13 cellular contexts compared by ENCODE assay signal in the genomic region with DNA sequence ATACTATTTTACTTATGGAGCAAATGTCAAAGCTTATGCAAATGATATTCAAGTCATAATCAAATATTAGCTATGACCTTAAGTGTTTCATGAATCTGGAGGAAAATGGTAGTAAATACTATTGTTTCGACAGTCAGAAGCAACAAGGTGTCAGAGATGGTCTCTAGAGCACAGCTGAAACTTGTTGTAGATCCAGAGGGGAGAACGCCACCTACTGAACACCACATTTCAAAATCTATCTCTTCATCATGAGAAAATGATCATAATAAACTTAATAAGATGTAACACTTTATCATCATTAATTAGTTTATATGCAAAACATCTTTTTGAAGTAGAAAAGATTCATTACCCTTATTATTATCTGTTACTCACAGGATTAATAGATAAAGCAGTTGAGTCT.
DNase-seq lines count a peak whose midpoint lies in the region; ATAC-seq and TF ChIP-seq lines count a peak whose summit lies in the region.
"Had no signal": no experiment of that assay in that cellular context is flagged by ENCODE, and none has a peak within 500 bp of the region (broad histone marks: within the 10 kb centered on the region; RNA-seq: fewer than 3 reads in every experiment).

No MANE protein-coding gene starts in this region.

- peak; percentile 28 for TF ChIP-seq CTCF in cardiac muscle cell (IDR thresholded peaks at IDR 0.05; ENCODE audit: low read depth, low read length)
- no peak for TF ChIP-seq CTCF in GM20000 (IDR thresholded peaks at IDR 0.05; ENCODE audit: extremely low read depth, missing control alignments)
- TF ChIP-seq CTCF in VCaP (conservative IDR thresholded peaks at IDR 0.05), result peak; percentile 21; the same call in 1 of the 2 replicates
- TF ChIP-seq CTCF in coronary artery (IDR thresholded peaks at IDR 0.05), result no peak

- ATAC-seq in left cardiac atrium (no peak), GM18909 (IDR thresholded peaks at IDR 0.05; ENCODE audit: poor library complexity, unreplicated experiment) (no peak)
- ATAC-seq: Right ventricle myocardium inferior; stimulated activated memory B cell treated with anti-CD40 and anti-IgM and Interleukin-4, amounts not matched to agents 10 μg/mL and 1 μg/mL and 100 μg/mL, for 72 hours had no signal

- no peak overlapping the region for H3K27ac ChIP-seq in cardiac muscle cell
- no peak overlapping the region for H3K27ac ChIP-seq in VCaP
- H3K27ac ChIP-seq in coronary artery, result no peak overlapping the region
- H3K27ac ChIP-seq: hepatocyte, ovary had no signal

- no peaks in the 10 kb centered on the region for H3K27me3 ChIP-seq in cardiac muscle cell
- H3K27me3 ChIP-seq: hepatocyte, ovary had no signal

- DNase-seq in cardiac muscle cell (ENCODE audit: low read depth in 1 of 2, low spot score in 1 of 2) (peak in 1 of 2 donors; percentile 43), left cardiac atrium (no peak), GM20000 (ENCODE audit: low spot score) (peak; percentile 10), iPS-NIHi11 (ENCODE audit: low spot score) (peak; percentile 25), coronary artery (ENCODE audit: low spot score) (no peak), inferior parietal cortex (ENCODE audit: extremely low spot score) (no peak)
- DNase-seq: MV-4-11, ovary had no signal

- H3K9me3 ChIP-seq in cardiac muscle cell (ENCODE audit: low read depth), result no peaks in the 10 kb centered on the region
- H3K9me3 ChIP-seq: ovary had no signal

- H3K36me3 ChIP-seq in cardiac muscle cell, result no peaks in the 10 kb centered on the region
- H3K36me3 ChIP-seq: ovary had no signal

- intact Hi-C loops in left cardiac atrium (cut with DNase I), result no loop called here

- H3K4me3 ChIP-seq in cardiac muscle cell, result no peak overlapping the region
- H3K4me3 ChIP-seq in coronary artery, result no peak overlapping the region
- H3K4me3 ChIP-seq: hepatocyte, ovary had no signal

- H3K4me1 ChIP-seq in cardiac muscle cell (ENCODE audit: low read depth), result no peaks in the 10 kb centered on the region

Comparison
In these comparisons a context has a peak if more than half of its experiments do, and no peak if none do; other contexts are left out.
1. DNase-seq: peak in GM20000 (single experiment) and iPS-NIHi11 (single experiment); none in left cardiac atrium (single experiment), coronary artery (single experiment) and inferior parietal cortex (single experiment).
2. CTCF ChIP-seq: peak in cardiac muscle cell (single experiment) and VCaP (single experiment); none in GM20000 (single experiment) and coronary artery (single experiment).